14 cellular contexts compared by ENCODE assay signal in genomic region chr2:152038451-152038958, GRCh38.
A peak's percentile ranks its signal among the peaks of the same experiment; 100 is the strongest.
DNase-seq lines count a peak whose midpoint lies in the region; ATAC-seq and TF ChIP-seq lines count a peak whose summit lies in the region.
"Had no signal": no experiment of that assay in that cellular context is flagged by ENCODE, and none has a peak within 500 bp of the region (broad histone marks: within the 10 kb centered on the region; RNA-seq: fewer than 3 reads in every experiment).

No MANE protein-coding gene starts in this region.

- no peak overlapping the region for H3K4me3 ChIP-seq in WERI-Rb-1 (ENCODE audit: low read depth, low read length)
- H3K4me3 ChIP-seq: GM23338 had no signal

- no peak overlapping the region for H3K4me3 Mint-ChIP-seq in nephron progenitor cell
- H3K4me3 Mint-ChIP-seq: activated CD8-positive, alpha-beta T cell treated with anti-CD3 and anti-CD28 coated beads for 36 hours; activated naive CD8-positive, alpha-beta T cell treated with anti-CD3 and anti-CD28 coated beads, Interleukin-2, amount 10 ng/mL, durations not matched to agents 7 days and 5 days; B cell; GM23338; stimulated activated naive B cell treated with anti-CD40 and anti-IgM and Interleukin-4, amounts not matched to agents 10 μg/mL and 1 μg/mL and 100 μg/mL, for 72 hours had no signal

- H3K36me3 ChIP-seq in WERI-Rb-1 = no peaks in the 10 kb centered on the region

- no peaks in the 10 kb centered on the region for H3K9me3 Mint-ChIP-seq in nephron progenitor cell
- H3K9me3 Mint-ChIP-seq: activated CD8-positive, alpha-beta T cell treated with anti-CD3 and anti-CD28 coated beads for 36 hours; activated naive CD8-positive, alpha-beta T cell treated with anti-CD3 and anti-CD28 coated beads, Interleukin-2, amount 10 ng/mL, durations not matched to agents 7 days and 5 days; GM23338; stimulated activated naive B cell treated with anti-CD40 and anti-IgM and Interleukin-4, amounts not matched to agents 10 μg/mL and 1 μg/mL and 100 μg/mL, for 72 hours had no signal

- TF ChIP-seq CTCF in nephron progenitor cell (IDR thresholded peaks at IDR 0.05) (no peak), WERI-Rb-1 (IDR thresholded peaks at IDR 0.05; ENCODE audit: low read depth, low read length) (no peak)

- peak overlapping the region; percentile 63 for H3K27ac Mint-ChIP-seq in nephron progenitor cell
- H3K27ac Mint-ChIP-seq: activated CD8-positive, alpha-beta T cell treated with anti-CD3 and anti-CD28 coated beads for 36 hours; activated naive CD8-positive, alpha-beta T cell treated with anti-CD3 and anti-CD28 coated beads, Interleukin-2, amount 10 ng/mL, durations not matched to agents 7 days and 5 days; B cell; GM23338; stimulated activated naive B cell treated with anti-CD40 and anti-IgM and Interleukin-4, amounts not matched to agents 10 μg/mL and 1 μg/mL and 100 μg/mL, for 72 hours had no signal

- H3K9me3 ChIP-seq in WERI-Rb-1 (ENCODE audit: severe bottlenecking) = no peaks in the 10 kb centered on the region

- H3K36me3 Mint-ChIP-seq in nephron progenitor cell (ENCODE audit: low read depth) = no peaks in the 10 kb centered on the region
- H3K36me3 Mint-ChIP-seq: activated naive CD8-positive, alpha-beta T cell treated with anti-CD3 and anti-CD28 coated beads, Interleukin-2, amount 10 ng/mL, durations not matched to agents 7 days and 5 days; stimulated activated naive B cell treated with anti-CD40 and anti-IgM and Interleukin-4, amounts not matched to agents 10 μg/mL and 1 μg/mL and 100 μg/mL, for 72 hours had no signal

- intact Hi-C loops in Right ventricle myocardium inferior (cut with DNase I) = loop anchor here (5.0 to 10.0 kb wide), 5 partner anchors 56 to 1476 kb away; partner anchors contain the start of genes CACNB4 and FMNL2

- H3K27me3 ChIP-seq in WERI-Rb-1 (ENCODE audit: insufficient read depth, low read depth, severe bottlenecking) = no peaks in the 10 kb centered on the region

- ATAC-seq in Right ventricle myocardium inferior = peak; percentile 79
- ATAC-seq: activated CD8-positive, alpha-beta T cell treated with anti-CD3 and anti-CD28 coated beads for 36 hours; stimulated activated naive B cell treated with anti-CD40 and anti-IgM and Interleukin-4, amounts not matched to agents 10 μg/mL and 1 μg/mL and 100 μg/mL, for 72 hours had no signal

- DNase-seq in Ammon's horn (ENCODE audit: low spot score) (peak; percentile 7), NCI-H2227 (lab: John Stamatoyannopoulos, UW; ENCODE audit: unreplicated experiment) (peak; percentile 58), Right ventricle myocardium inferior (ENCODE audit: missing footprints) (no peak), nephron progenitor cell (peak; percentile 5), substantia nigra (lab: John Stamatoyannopoulos, UW) (no peak), WERI-Rb-1 (no peak), NCI-H526 treated with DMSO at 0.1 percent for 48 hours (lab: John Stamatoyannopoulos, UW) (no peak)
- no peak for DNase-seq in activated effector memory CD4-positive, alpha-beta T cell treated with Interleukin-2 at 50 U/mL for 16 hours
- DNase-seq: activated CD8-positive, alpha-beta T cell treated with anti-CD3 and anti-CD28 coated beads for 36 hours; activated naive CD8-positive, alpha-beta T cell treated with anti-CD3 and anti-CD28 coated beads, Interleukin-2, amount 10 ng/mL, durations not matched to agents 7 days and 5 days; stimulated activated naive B cell treated with anti-CD40 and anti-IgM and Interleukin-4, amounts not matched to agents 10 μg/mL and 1 μg/mL and 100 μg/mL, for 72 hours; SW 1271 had no signal

- peaks cover 26% of the 10 kb centered on the region for H3K4me1 Mint-ChIP-seq in nephron progenitor cell
- H3K4me1 Mint-ChIP-seq: activated naive CD8-positive, alpha-beta T cell treated with anti-CD3 and anti-CD28 coated beads, Interleukin-2, amount 10 ng/mL, durations not matched to agents 7 days and 5 days; B cell had no signal

- H3K27me3 Mint-ChIP-seq in nephron progenitor cell (ENCODE audit: low read depth, poor library complexity) = peaks cover 16% of the 10 kb centered on the region
- H3K27me3 Mint-ChIP-seq: B cell; stimulated activated naive B cell treated with anti-CD40 and anti-IgM and Interleukin-4, amounts not matched to agents 10 μg/mL and 1 μg/mL and 100 μg/mL, for 72 hours had no signal

- no peak overlapping the region for H3K27ac ChIP-seq in substantia nigra (ENCODE audit: low read depth, low read length, poor library complexity, severe bottlenecking)
- H3K27ac ChIP-seq in WERI-Rb-1 = no peak overlapping the region

Comparison
In these comparisons a context has a peak if more than half of its experiments do, and no peak if none do; other contexts are left out.
1. DNase-seq: peak in Ammon's horn (single experiment), NCI-H2227 (single experiment) and nephron progenitor cell (single experiment); none in Right ventricle myocardium inferior (single experiment), activated effector memory CD4-positive, alpha-beta T cell treated with Interleukin-2 at 50 U/mL for 16 hours (single experiment), substantia nigra (0 of 49), WERI-Rb-1 (single experiment) and NCI-H526 treated with DMSO at 0.1 percent for 48 hours (single experiment).